In the genomic region with DNA sequence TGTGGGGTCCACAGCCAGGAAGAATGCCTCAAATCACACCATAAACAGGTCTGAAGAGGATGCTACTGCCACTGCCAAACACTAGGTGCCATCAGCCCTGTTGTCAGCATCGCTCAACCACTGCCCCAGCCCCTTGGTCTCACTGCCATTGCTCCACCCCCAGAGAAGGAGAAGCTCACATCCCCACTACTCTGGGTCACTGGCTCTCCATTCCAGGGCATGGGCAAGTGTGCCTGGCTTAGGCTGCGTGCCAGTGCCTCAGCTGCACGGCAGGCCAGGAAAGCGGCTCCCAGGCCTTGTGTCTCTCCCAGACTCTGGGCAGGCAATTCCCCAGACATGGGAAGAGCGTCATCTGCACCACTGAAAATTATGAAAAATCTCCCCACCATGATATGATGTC, we compare ENCODE assay signal across 1 cellular context.
TF ChIP-seq lines count a peak whose summit lies in the region.

No MANE protein-coding gene starts in this region.

TF ChIP-seq in HEK293T, 16 proteins besides CTCF, POLR2A, EP300 and RAD21:
- no peak for TF ChIP-seq ZNF384 (IDR thresholded peaks at IDR 0.05)
- no peak for TF ChIP-seq CTBP1 (IDR thresholded peaks at IDR 0.05; ENCODE audit: borderline replicate concordance)
- TF ChIP-seq, protein P1, sequence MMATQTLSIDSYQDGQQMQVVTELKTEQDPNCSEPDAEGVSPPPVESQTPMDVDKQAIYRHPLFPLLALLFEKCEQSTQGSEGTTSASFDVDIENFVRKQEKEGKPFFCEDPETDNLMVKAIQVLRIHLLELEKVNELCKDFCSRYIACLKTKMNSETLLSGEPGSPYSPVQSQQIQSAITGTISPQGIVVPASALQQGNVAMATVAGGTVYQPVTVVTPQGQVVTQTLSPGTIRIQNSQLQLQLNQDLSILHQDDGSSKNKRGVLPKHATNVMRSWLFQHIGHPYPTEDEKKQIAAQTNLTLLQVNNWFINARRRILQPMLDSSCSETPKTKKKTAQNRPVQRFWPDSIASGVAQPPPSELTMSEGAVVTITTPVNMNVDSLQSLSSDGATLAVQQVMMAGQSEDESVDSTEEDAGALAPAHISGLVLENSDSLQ (IDR thresholded peaks at IDR 0.05) = no peak
- no peak for TF ChIP-seq LEF1 (IDR thresholded peaks at IDR 0.05; ENCODE audit: borderline replicate concordance)
- no peak for TF ChIP-seq L3MBTL2 (conservative IDR thresholded peaks at IDR 0.05)
- TF ChIP-seq FOXK2 (IDR thresholded peaks at IDR 0.05) = no peak
- TF ChIP-seq FOXM1 (IDR thresholded peaks at IDR 0.05; ENCODE audit: borderline replicate concordance) = no peak
- TF ChIP-seq SP1 (IDR thresholded peaks at IDR 0.05) = no peak
- TF ChIP-seq SUZ12 (IDR thresholded peaks at IDR 0.05) = no peak
- TF ChIP-seq BHLHE40 (IDR thresholded peaks at IDR 0.05; ENCODE audit: borderline replicate concordance) = no peak
- no peak for TF ChIP-seq NFRKB (IDR thresholded peaks at IDR 0.05)
- TF ChIP-seq TARDBP (IDR thresholded peaks at IDR 0.05) = no peak
